ENCODE assay signal across 10 cellular contexts in genomic region chr3:69784854-69785523, GRCh38. TPM values are rescaled to one million over a fixed set of nuclear protein-coding genes. Genes with fewer than 3 reads are reported as not detected.
DNase-seq lines count a peak whose midpoint lies in the region; ATAC-seq, FAIRE-seq and TF ChIP-seq lines count a peak whose summit lies in the region.
"Had no signal": no experiment of that assay in that cellular context is flagged by ENCODE, and none has a peak within 500 bp of the region (broad histone marks: within the 10 kb centered on the region; RNA-seq: fewer than 3 reads in every experiment).

No MANE protein-coding gene starts in this region.

- no peaks in the 10 kb centered on the region for H3K36me3 ChIP-seq in BE2C
- H3K36me3 ChIP-seq: esophagus squamous epithelium had no signal

- FAIRE-seq in RCC 7860 (lab: Jason Lieb, UNC) = peak; percentile 87

- TF ChIP-seq CTCF in BE2C (IDR thresholded peaks at IDR 0.05; ENCODE audit: low read depth, low read length) (no peak), nephron progenitor cell (IDR thresholded peaks at IDR 0.05) (no peak), natural killer cell (IDR thresholded peaks at IDR 0.05) (no peak)

- H3K27me3 Mint-ChIP-seq in nephron progenitor cell (ENCODE audit: low read depth, poor library complexity) (no peaks in the 10 kb centered on the region), natural killer cell (ENCODE audit: low read depth in 2 of 2) (no peaks in the 10 kb centered on the region)

- no peaks in the 10 kb centered on the region; the same call in 1 of the 2 replicates for H3K4me1 ChIP-seq in BE2C

- H3K4me3 Mint-ChIP-seq in nephron progenitor cell = no peak overlapping the region
- no peak overlapping the region for H3K4me3 Mint-ChIP-seq in natural killer cell
- no peak overlapping the region for H3K4me3 Mint-ChIP-seq in stimulated activated effector memory CD8-positive, alpha-beta T cell treated with anti-CD3 and anti-CD28 coated beads, Interleukin-12 subunit alpha, Interleukin-12 subunit beta, amount 100 ng/mL, for 72 hours

- peaks cover 6% of the 10 kb centered on the region for H3K36me3 Mint-ChIP-seq in nephron progenitor cell (ENCODE audit: low read depth)
- no peaks in the 10 kb centered on the region for H3K36me3 Mint-ChIP-seq in natural killer cell
- H3K36me3 Mint-ChIP-seq in stimulated activated effector memory CD8-positive, alpha-beta T cell treated with anti-CD3 and anti-CD28 coated beads, Interleukin-12 subunit alpha, Interleukin-12 subunit beta, amount 100 ng/mL, for 72 hours = no peaks in the 10 kb centered on the region

- no peak for ATAC-seq in natural killer cell
- no peak for ATAC-seq in stimulated activated effector memory CD8-positive, alpha-beta T cell treated with anti-CD3 and anti-CD28 coated beads, Interleukin-12 subunit alpha, Interleukin-12 subunit beta, amount 100 ng/mL, for 72 hours

- H3K27ac Mint-ChIP-seq in nephron progenitor cell (peak overlapping the region; percentile 69), natural killer cell (no peak overlapping the region)
- H3K27ac Mint-ChIP-seq in stimulated activated effector memory CD8-positive, alpha-beta T cell treated with anti-CD3 and anti-CD28 coated beads, Interleukin-12 subunit alpha, Interleukin-12 subunit beta, amount 100 ng/mL, for 72 hours = no peak overlapping the region

- H3K4me3 ChIP-seq in BE2C (ENCODE audit: low read depth, low read length) = no peak overlapping the region
- H3K4me3 ChIP-seq: esophagus squamous epithelium had no signal

- H3K27me3 ChIP-seq in BE2C = no peaks in the 10 kb centered on the region
- H3K27me3 ChIP-seq: esophagus squamous epithelium had no signal

- intact Hi-C loops in natural killer cell (cut with micrococcal nuclease) = no loop called here

- no peaks in the 10 kb centered on the region for H3K9me3 ChIP-seq in BE2C
- H3K9me3 ChIP-seq: esophagus squamous epithelium had no signal

- DNase-seq in BE2C (peak; percentile 67), RCC 7860 (ENCODE audit: low spot score) (peak; percentile 80), fibroblast of gingiva (ENCODE audit: low read depth) (peak; percentile 87), nephron progenitor cell (peak; percentile 4), SW 1271 (lab: John Stamatoyannopoulos, UW) (no peak), natural killer cell (no peak), KG1 (lab: John Stamatoyannopoulos, UW) (no peak)
- DNase-seq in stimulated activated effector memory CD8-positive, alpha-beta T cell treated with anti-CD3 and anti-CD28 coated beads, Interleukin-12 subunit alpha, Interleukin-12 subunit beta, amount 100 ng/mL, for 72 hours (ENCODE audit: low spot score in 2 of 2) = no peak
- DNase-seq: DMS79 treated with DMSO at 0.1 percent for 48 hours, esophagus squamous epithelium had no signal

- H3K4me1 Mint-ChIP-seq in nephron progenitor cell (peaks cover 16% of the 10 kb centered on the region), natural killer cell (no peaks in the 10 kb centered on the region)
- no peaks in the 10 kb centered on the region for H3K4me1 Mint-ChIP-seq in stimulated activated effector memory CD8-positive, alpha-beta T cell treated with anti-CD3 and anti-CD28 coated beads, Interleukin-12 subunit alpha, Interleukin-12 subunit beta, amount 100 ng/mL, for 72 hours

- peaks cover 12% of the 10 kb centered on the region for H3K9me3 Mint-ChIP-seq in nephron progenitor cell
- H3K9me3 Mint-ChIP-seq in natural killer cell = peaks cover 3 to 5% of the 10 kb centered on the region in 2 donors
- H3K9me3 Mint-ChIP-seq in stimulated activated effector memory CD8-positive, alpha-beta T cell treated with anti-CD3 and anti-CD28 coated beads, Interleukin-12 subunit alpha, Interleukin-12 subunit beta, amount 100 ng/mL, for 72 hours = no peaks in the 10 kb centered on the region

RNA-seq across cellular contexts. Expression of gene MITF, which starts 45.7 kb away (rescaled TPM):
- polyA plus RNA-seq in BE2C (2012; ENCODE audit: insufficient read depth, insufficient read length, low read depth) = 3.2 TPM
- 1 to 10 TPM in 1 of 3 donors, under 1 TPM in 2; 0.23 to 1.5 (median 0.54) TPM for total RNA-seq in natural killer cell

Comparison
In these comparisons a context has a peak if more than half of its experiments do, and no peak if none do; other contexts are left out.
1. DNase-seq: peak in BE2C (single experiment), RCC 7860 (single experiment), fibroblast of gingiva (single experiment) and nephron progenitor cell (single experiment); none in SW 1271 (0 of 2), natural killer cell (single experiment), KG1 (single experiment) and stimulated activated effector memory CD8-positive, alpha-beta T cell treated with anti-CD3 and anti-CD28 coated beads, Interleukin-12 subunit alpha, Interleukin-12 subunit beta, amount 100 ng/mL, for 72 hours (0 of 2).